1 cellular context compared by ENCODE assay signal in genomic region chr4:125734504-125734903, GRCh38.
TF ChIP-seq lines count a peak whose summit lies in the region.

No MANE protein-coding gene starts in this region.

TF ChIP-seq in WTC11, 78 proteins besides CTCF, POLR2A, EP300 and RAD21 (continued from another document):
- TF ChIP-seq CDX4 (CRISPR knock-in tag; IDR thresholded peaks at IDR 0.05; ENCODE audit: borderline replicate concordance) = no peak
- TF ChIP-seq FOXJ3 (CRISPR knock-in tag; IDR thresholded peaks at IDR 0.05; ENCODE audit: borderline replicate concordance) = no peak
